In the genomic region with DNA sequence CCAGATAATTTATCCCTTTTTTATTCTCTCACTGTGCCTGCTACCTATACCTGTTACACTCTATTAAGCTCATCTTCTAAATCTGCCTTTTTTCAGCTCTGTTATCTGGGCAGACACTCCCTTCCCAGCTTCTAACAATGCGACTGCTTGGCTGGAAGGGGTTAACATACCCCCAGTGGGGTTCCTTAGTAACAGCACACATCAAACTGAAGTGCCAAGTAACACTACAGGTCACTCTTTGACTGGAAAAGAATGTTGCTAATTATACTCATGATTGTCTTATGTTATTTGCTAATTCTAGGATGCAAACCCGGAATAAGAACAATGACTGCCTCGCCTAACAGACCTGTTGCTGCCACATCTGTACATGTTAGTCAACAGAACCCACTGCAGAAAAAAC, we compare ENCODE assay signal across 3 cellular contexts.
TF ChIP-seq lines count a peak whose summit lies in the region.

No MANE protein-coding gene starts in this region.

TF ChIP-seq in HEK293, 187 proteins besides CTCF, POLR2A, EP300 and RAD21:
- TF ChIP-seq SCRT2 (tag by site-specific recombination; IDR thresholded peaks at IDR 0.05) (0 out of 2 replicates have a peak, but pooled peaks have one; percentile 26), EGR2 (tag by site-specific recombination; IDR thresholded peaks at IDR 0.05; ENCODE audit: low read depth) (no peak)

TF ChIP-seq in H1, 55 proteins besides CTCF, POLR2A, EP300 and RAD21:
- TF ChIP-seq NANOG (IDR thresholded peaks at IDR 0.05; ENCODE audit: insufficient read depth, low read depth, low read length, poor library complexity, severe bottlenecking), result no peak
- no peak for TF ChIP-seq MAX (IDR thresholded peaks at IDR 0.05)
- no peak for TF ChIP-seq ZNF274 (IDR thresholded peaks at IDR 0.05; ENCODE audit: borderline replicate concordance, extremely low read depth, low read length)
- TF ChIP-seq TCF12 (IDR thresholded peaks at IDR 0.05; ENCODE audit: low read depth, low read length), result no peak
- no peak for TF ChIP-seq SP4 (IDR thresholded peaks at IDR 0.05; ENCODE audit: low read length)
- no peak for TF ChIP-seq CTBP2 (IDR thresholded peaks at IDR 0.05; ENCODE audit: borderline replicate concordance, insufficient read depth, insufficient read length, low read length)

TF ChIP-seq in HepG2, 621 proteins besides CTCF, POLR2A, EP300 and RAD21:
- TF ChIP-seq ZNF614 (CRISPR knock-in tag; IDR thresholded peaks at IDR 0.05; ENCODE audit: borderline replicate concordance), result no peak
- TF ChIP-seq, protein P1, sequence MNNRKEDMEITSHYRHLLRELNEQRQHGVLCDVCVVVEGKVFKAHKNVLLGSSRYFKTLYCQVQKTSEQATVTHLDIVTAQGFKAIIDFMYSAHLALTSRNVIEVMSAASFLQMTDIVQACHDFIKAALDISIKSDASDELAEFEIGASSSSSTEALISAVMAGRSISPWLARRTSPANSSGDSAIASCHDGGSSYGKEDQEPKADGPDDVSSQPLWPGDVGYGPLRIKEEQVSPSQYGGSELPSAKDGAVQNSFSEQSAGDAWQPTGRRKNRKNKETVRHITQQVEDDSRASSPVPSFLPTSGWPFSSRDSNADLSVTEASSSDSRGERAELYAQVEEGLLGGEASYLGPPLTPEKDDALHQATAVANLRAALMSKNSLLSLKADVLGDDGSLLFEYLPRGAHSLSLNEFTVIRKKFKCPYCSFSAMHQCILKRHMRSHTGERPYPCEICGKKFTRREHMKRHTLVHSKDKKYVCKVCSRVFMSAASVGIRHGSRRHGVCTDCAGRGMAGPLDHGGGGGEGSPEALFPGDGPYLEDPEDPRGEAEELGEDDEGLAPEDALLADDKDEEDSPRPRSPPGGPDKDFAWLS (CRISPR knock-in tag; IDR thresholded peaks at IDR 0.05; ENCODE audit: borderline replicate concordance), result no peak
- TF ChIP-seq SETDB1 (CRISPR knock-in tag; IDR thresholded peaks at IDR 0.05; ENCODE audit: borderline replicate concordance), result no peak
- no peak for TF ChIP-seq RFX1 (IDR thresholded peaks at IDR 0.05)
- no peak for TF ChIP-seq GABPA (IDR thresholded peaks at IDR 0.05; ENCODE audit: low read depth, low read length)
- TF ChIP-seq GABPA (CRISPR knock-in tag; IDR thresholded peaks at IDR 0.05; ENCODE audit: low read depth), result no peak
- TF ChIP-seq, protein P2, sequence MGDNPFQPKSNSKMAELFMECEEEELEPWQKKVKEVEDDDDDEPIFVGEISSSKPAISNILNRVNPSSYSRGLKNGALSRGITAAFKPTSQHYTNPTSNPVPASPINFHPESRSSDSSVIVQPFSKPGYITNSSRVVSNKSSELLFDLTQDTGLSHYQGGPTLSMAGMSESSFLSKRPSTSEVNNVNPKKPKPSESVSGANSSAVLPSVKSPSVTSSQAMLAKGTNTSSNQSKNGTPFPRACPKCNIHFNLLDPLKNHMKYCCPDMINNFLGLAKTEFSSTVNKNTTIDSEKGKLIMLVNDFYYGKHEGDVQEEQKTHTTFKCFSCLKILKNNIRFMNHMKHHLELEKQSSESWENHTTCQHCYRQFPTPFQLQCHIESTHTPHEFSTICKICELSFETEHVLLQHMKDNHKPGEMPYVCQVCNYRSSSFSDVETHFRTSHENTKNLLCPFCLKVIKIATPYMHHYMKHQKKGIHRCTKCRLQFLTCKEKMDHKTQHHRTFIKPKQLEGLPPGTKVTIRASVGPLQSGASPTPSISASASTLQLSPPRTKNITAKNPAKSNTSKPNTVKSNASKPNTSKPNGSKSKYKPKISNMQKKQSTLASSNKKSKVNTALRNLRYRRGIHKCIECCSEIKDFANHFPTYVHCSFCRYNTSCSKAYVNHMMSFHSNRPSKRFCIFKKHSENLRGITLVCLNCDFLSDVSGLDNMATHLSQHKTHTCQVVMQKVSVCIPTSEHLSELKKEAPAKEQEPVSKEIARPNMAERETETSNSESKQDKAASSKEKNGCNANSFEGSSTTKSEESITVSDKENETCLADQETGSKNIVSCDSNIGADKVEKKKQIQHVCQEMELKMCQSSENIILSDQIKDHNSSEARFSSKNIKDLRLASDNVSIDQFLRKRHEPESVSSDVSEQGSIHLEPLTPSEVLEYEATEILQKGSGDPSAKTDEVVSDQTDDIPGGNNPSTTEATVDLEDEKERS (CRISPR knock-in tag; IDR thresholded peaks at IDR 0.05), result no peak
- TF ChIP-seq BHLHE40 (IDR thresholded peaks at IDR 0.05; ENCODE audit: low read length), result no peak
- no peak for TF ChIP-seq ZSCAN20 (CRISPR knock-in tag; IDR thresholded peaks at IDR 0.05; ENCODE audit: borderline replicate concordance)
- TF ChIP-seq E2F1 (CRISPR knock-in tag; IDR thresholded peaks at IDR 0.05), result no peak
